17 cellular contexts compared by ENCODE assay signal in genomic region chr10:69806266-69806665, GRCh38. TPM values are rescaled to one million over a fixed set of nuclear protein-coding genes. Genes with fewer than 3 reads are reported as not detected.
"Had no signal": no experiment of that assay in that cellular context is flagged by ENCODE, and none has a peak within 500 bp of the region (broad histone marks: within the 10 kb centered on the region; RNA-seq: fewer than 3 reads in every experiment).

No MANE protein-coding gene starts in this region.

- H3K36me3 ChIP-seq: left ventricle myocardium inferior, suprapubic skin had no signal

- H3K9me3 ChIP-seq: left ventricle myocardium inferior, suprapubic skin had no signal

- H3K4me3 ChIP-seq: left ventricle myocardium inferior, skin epidermis, suprapubic skin had no signal

- DNase-seq: activated CD4-positive, alpha-beta T cell treated with anti-CD3 and anti-CD28 coated beads, Interleukin-2, amount 10 ng/mL, durations not matched to agents 7 days and 5 days; activated CD8-positive, alpha-beta memory T cell treated with anti-CD3 and anti-CD28 coated beads, Interleukin-2, amount 50 U/mL, for 48 hours; activated gamma-delta T cell treated with Interleukin-2 at 50 U/mL for 16 hours; activated naive CD8-positive, alpha-beta T cell treated with anti-CD3 and anti-CD28 coated beads, Interleukin-2, amount 10 ng/mL, durations not matched to agents 7 days and 5 days; cerebellar nuclear complex; effector memory CD4-positive, alpha-beta T cell; left ventricle myocardium inferior; naive thymus-derived CD8-positive, alpha-beta T cell; posterior cingulate gyrus; right cardiac atrium; stimulated activated CD4-positive, alpha-beta T cell treated with anti-CD3 and anti-CD28 coated beads, Interleukin-4, amount 100 ng/mL, for 24 hours; stimulated activated naive CD4-positive, alpha-beta T cell treated with Interleukin-2 at 50 U/mL for 16 hours; SW 1271; trophoblast cell had no signal

- ATAC-seq: naive thymus-derived CD8-positive, alpha-beta T cell; right cardiac atrium had no signal

- H3K27ac ChIP-seq: left ventricle myocardium inferior, skin epidermis, suprapubic skin had no signal

RNA-seq across cellular contexts. Expression of gene COL13A1, which starts 4.6 kb away (rescaled TPM):
- total RNA-seq: activated CD4-positive, alpha-beta T cell treated with anti-CD3 and anti-CD28 coated beads, Interleukin-2, amount 10 ng/mL, durations not matched to agents 7 days and 5 days; activated naive CD8-positive, alpha-beta T cell treated with anti-CD3 and anti-CD28 coated beads, Interleukin-2, amount 10 ng/mL, durations not matched to agents 7 days and 5 days; naive thymus-derived CD8-positive, alpha-beta T cell; T-helper 2 cell treated with Interferon-gamma antibody and Interleukin-4, amounts not matched to agents 100 ng/mL and 5 ng/mL, for 36 hours had no signal
- polyA plus RNA-seq: naive thymus-derived CD8-positive, alpha-beta T cell had no signal
